Comparison of ENCODE assay signal across 7 cellular contexts in genomic region chr4:63831590-63831989, GRCh38.
"Had no signal": no experiment of that assay in that cellular context is flagged by ENCODE, and none has a peak within 500 bp of the region (broad histone marks: within the 10 kb centered on the region; RNA-seq: fewer than 3 reads in every experiment).

No MANE protein-coding gene starts in this region.

- DNase-seq: GM23248, GOT3, H7 had no signal

- H3K4me3 Mint-ChIP-seq: IgD-negative memory B cell had no signal

- H3K36me3 Mint-ChIP-seq: IgD-negative memory B cell had no signal

- H3K4me3 ChIP-seq: GM23248, HAP-1 had no signal

- H3K4me1 Mint-ChIP-seq: IgD-negative memory B cell had no signal

- H3K27me3 Mint-ChIP-seq: IgD-negative memory B cell had no signal

- ATAC-seq: HCT116, HepG2 had no signal

- H3K27ac Mint-ChIP-seq: IgD-negative memory B cell had no signal
